16 cellular contexts compared by ENCODE assay signal in genomic region chr18:29309352-29309751, GRCh38.
"Had no signal": no experiment of that assay in that cellular context is flagged by ENCODE, and none has a peak within 500 bp of the region (broad histone marks: within the 10 kb centered on the region; RNA-seq: fewer than 3 reads in every experiment).

No MANE protein-coding gene starts in this region.

- DNase-seq: activated CD4-positive, alpha-beta T cell treated with anti-CD3 and anti-CD28 coated beads, Interleukin-2, amount 10 ng/mL, durations not matched to agents 24 days and 14 days; activated CD4-positive, CD25-positive, alpha-beta regulatory T cell; activated CD8-positive, alpha-beta memory T cell treated with anti-CD3 and anti-CD28 coated beads, Interleukin-2, amount 50 U/mL, for 48 hours; activated naive CD4-positive, alpha-beta T cell treated with Interleukin-2 at 50 U/mL for 16 hours; anterior cingulate cortex; brain microvascular endothelial cell; effector CD8-positive, alpha-beta T cell; foreskin melanocyte; kidney glomerular epithelial cell; pancreas; stimulated activated CD4-positive, alpha-beta T cell treated with anti-CD3 and anti-CD28 coated beads, Interleukin-2, amount 100 ng/mL, for 48 hours; stimulated activated naive B cell treated with anti-CD40 and anti-IgM and Interleukin-4, amounts not matched to agents 10 μg/mL and 1 μg/mL and 100 μg/mL, for 72 hours; tibial artery; uterus had no signal

- FAIRE-seq: pancreas had no signal

- H3K4me1 ChIP-seq: pancreas, tibial artery, uterus had no signal

- H3K36me3 ChIP-seq: brain microvascular endothelial cell, pancreas, tibial artery, uterus had no signal

- H3K4me3 ChIP-seq: coronary artery, lung, pancreas, tibial artery, uterus had no signal

- H3K27ac ChIP-seq: brain microvascular endothelial cell, coronary artery, pancreas, tibial artery, uterus had no signal

- H3K9me3 ChIP-seq: pancreas, tibial artery, uterus had no signal

- H3K27me3 ChIP-seq: brain microvascular endothelial cell, pancreas, tibial artery, uterus had no signal
